ENCODE assay signal across 18 cellular contexts in genomic region chr15:48774484-48774883, GRCh38.
"Had no signal": no experiment of that assay in that cellular context is flagged by ENCODE, and none has a peak within 500 bp of the region (broad histone marks: within the 10 kb centered on the region; RNA-seq: fewer than 3 reads in every experiment).

No MANE protein-coding gene starts in this region.

- H3K4me3 Mint-ChIP-seq: activated CD4-positive, alpha-beta T cell treated with anti-CD3 and anti-CD28 coated beads, Interleukin-2, amount 10 ng/mL, durations not matched to agents 24 days and 14 days; activated CD8-positive, alpha-beta T cell treated with anti-CD3 and anti-CD28 coated beads for 36 hours; activated naive CD4-positive, alpha-beta T cell treated with anti-CD3 and anti-CD28 coated beads, Interleukin-2, amount 10 ng/mL, durations not matched to agents 7 days and 5 days; activated naive CD8-positive, alpha-beta T cell treated with anti-CD3 and anti-CD28 coated beads, Interleukin-2, amount 50 U/mL, for 24 hours; activated T-cell treated with anti-CD3 and anti-CD28 coated beads, Interleukin-2, amount 50 U/mL, for 4 hours; dendritic cell treated with granulocyte-macrophage colony-stimulating factor and Interleukin-4, amounts not matched to agents 40 ng/mL and 50 ng/mL, for 4 days; naive thymus-derived CD4-positive, alpha-beta T cell had no signal

- ATAC-seq: activated CD8-positive, alpha-beta T cell treated with anti-CD3 and anti-CD28 coated beads for 36 hours; activated naive CD8-positive, alpha-beta T cell treated with anti-CD3 and anti-CD28 coated beads, Interleukin-2, amount 50 U/mL, for 24 hours; activated T-cell treated with anti-CD3 and anti-CD28 coated beads, Interleukin-2, amount 50 U/mL, for 4 hours; naive thymus-derived CD4-positive, alpha-beta T cell; stimulated activated naive CD8-positive, alpha-beta T cell treated with anti-CD3 and anti-CD28 coated beads, Interleukin-15, Interleukin-2, amounts not matched to agents 100 U/mL and 50 U/mL, for 24 hours had no signal

- H3K9me3 ChIP-seq: esophagus squamous epithelium, neutrophil, tibial nerve had no signal

- H3K27me3 Mint-ChIP-seq: activated CD4-positive, alpha-beta T cell treated with anti-CD3 and anti-CD28 coated beads, Interleukin-2, amount 10 ng/mL, durations not matched to agents 24 days and 14 days; activated CD8-positive, alpha-beta T cell treated with anti-CD3 and anti-CD28 coated beads for 36 hours; activated naive CD4-positive, alpha-beta T cell treated with anti-CD3 and anti-CD28 coated beads, Interleukin-2, amount 10 ng/mL, durations not matched to agents 7 days and 5 days; activated naive CD8-positive, alpha-beta T cell treated with anti-CD3 and anti-CD28 coated beads, Interleukin-2, amount 50 U/mL, for 24 hours; dendritic cell treated with granulocyte-macrophage colony-stimulating factor and Interleukin-4, amounts not matched to agents 40 ng/mL and 50 ng/mL, for 4 days; naive thymus-derived CD4-positive, alpha-beta T cell had no signal

- H3K27ac ChIP-seq: esophagus squamous epithelium, neutrophil, parathyroid adenoma, tibial nerve had no signal

- H3K4me3 ChIP-seq: esophagus squamous epithelium, tibial nerve had no signal

- H3K4me1 Mint-ChIP-seq: activated naive CD4-positive, alpha-beta T cell treated with anti-CD3 and anti-CD28 coated beads, Interleukin-2, amount 10 ng/mL, durations not matched to agents 7 days and 5 days; activated naive CD8-positive, alpha-beta T cell treated with anti-CD3 and anti-CD28 coated beads, Interleukin-2, amount 50 U/mL, for 24 hours had no signal

- H3K4me1 ChIP-seq: esophagus squamous epithelium, parathyroid adenoma, tibial nerve had no signal

- H3K9me3 Mint-ChIP-seq: activated naive CD4-positive, alpha-beta T cell treated with anti-CD3 and anti-CD28 coated beads, Interleukin-2, amount 10 ng/mL, durations not matched to agents 7 days and 5 days; dendritic cell treated with granulocyte-macrophage colony-stimulating factor and Interleukin-4, amounts not matched to agents 40 ng/mL and 50 ng/mL, for 4 days had no signal

- H3K9ac ChIP-seq: parathyroid adenoma had no signal

- H3K79me2 ChIP-seq: parathyroid adenoma had no signal

- H3K27ac Mint-ChIP-seq: activated CD8-positive, alpha-beta T cell treated with anti-CD3 and anti-CD28 coated beads for 36 hours; activated naive CD4-positive, alpha-beta T cell treated with anti-CD3 and anti-CD28 coated beads, Interleukin-2, amount 10 ng/mL, durations not matched to agents 7 days and 5 days; activated naive CD8-positive, alpha-beta T cell treated with anti-CD3 and anti-CD28 coated beads, Interleukin-2, amount 50 U/mL, for 24 hours; dendritic cell treated with granulocyte-macrophage colony-stimulating factor and Interleukin-4, amounts not matched to agents 40 ng/mL and 50 ng/mL, for 4 days; naive thymus-derived CD4-positive, alpha-beta T cell had no signal

- H3K27me3 ChIP-seq: esophagus squamous epithelium, neutrophil, tibial nerve had no signal

- DNase-seq: activated CD4-positive, alpha-beta T cell treated with anti-CD3 and anti-CD28 coated beads, Interleukin-2, amount 10 ng/mL, durations not matched to agents 24 days and 14 days; activated CD8-positive, alpha-beta T cell treated with anti-CD3 and anti-CD28 coated beads for 36 hours; activated naive CD4-positive, alpha-beta T cell treated with anti-CD3 and anti-CD28 coated beads, Interleukin-2, amount 10 ng/mL, durations not matched to agents 7 days and 5 days; activated naive CD8-positive, alpha-beta T cell treated with anti-CD3 and anti-CD28 coated beads, Interleukin-2, amount 50 U/mL, for 24 hours; activated T-cell treated with anti-CD3 and anti-CD28 coated beads, Interleukin-2, amount 50 U/mL, for 4 hours; aorta; effector memory CD4-positive, alpha-beta T cell; esophagus squamous epithelium; mesenchymal stem cell; naive thymus-derived CD4-positive, alpha-beta T cell; stimulated activated CD4-positive, alpha-beta T cell treated with anti-CD3 and anti-CD28 coated beads, Interleukin-12 subunit alpha, Interleukin-12 subunit beta, amount 100 ng/mL, for 4 hours; stimulated activated CD4-positive, alpha-beta T cell treated with anti-CD3 and anti-CD28 coated beads, Interleukin-1b, Interleukin-23, amount 100 ng/mL, for 48 hours; stimulated activated naive CD8-positive, alpha-beta T cell treated with anti-CD3 and anti-CD28 coated beads, Interleukin-15, Interleukin-2, amounts not matched to agents 100 U/mL and 50 U/mL, for 24 hours; T1000 had no signal

- H2AFZ ChIP-seq: parathyroid adenoma had no signal
